ENCODE assay signal across 2 cellular contexts in the genomic region with DNA sequence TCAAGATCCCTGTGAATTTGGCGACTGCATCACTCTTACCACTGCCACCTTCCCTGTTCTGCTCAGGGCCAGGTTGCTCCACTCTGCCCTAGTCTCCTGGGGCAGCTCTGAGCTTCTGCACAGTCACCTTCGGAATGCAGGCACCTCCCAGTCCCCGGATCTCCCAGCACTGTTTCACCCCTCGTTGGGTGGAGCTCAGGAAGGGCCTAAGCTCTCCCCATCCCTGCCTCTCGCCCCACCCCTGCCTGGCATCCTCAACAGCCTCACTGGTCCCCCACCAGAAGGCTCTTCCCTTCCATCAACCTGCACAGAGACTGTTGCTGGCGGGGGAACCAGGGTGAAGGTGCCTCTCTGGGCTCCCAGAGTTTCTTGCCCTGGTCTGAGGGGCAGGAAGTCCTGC.
A peak's percentile ranks its signal among the peaks of the same experiment; 100 is the strongest.
TF ChIP-seq lines count a peak whose summit lies in the region.

No MANE protein-coding gene starts in this region.

TF ChIP-seq in HEK293, 187 proteins besides CTCF, POLR2A, EP300 and RAD21:
- TF ChIP-seq ZNF132 (tag by site-specific recombination; IDR thresholded peaks at IDR 0.05; ENCODE audit: borderline replicate concordance), result no peak
- TF ChIP-seq KLF1 (tag by site-specific recombination; IDR thresholded peaks at IDR 0.05), result peak; percentile 93
- TF ChIP-seq ZNF341 (tag by site-specific recombination; IDR thresholded peaks at IDR 0.05; ENCODE audit: low read depth), result 0 out of 2 replicates have a peak, but pooled peaks have one; percentile 10

TF ChIP-seq in H1, 55 proteins besides CTCF, POLR2A, EP300 and RAD21:
- TF ChIP-seq SP1 (IDR thresholded peaks at IDR 0.05; ENCODE audit: low read depth, low read length) (no peak), MAX (IDR thresholded peaks at IDR 0.05) (no peak), MAFK (IDR thresholded peaks at IDR 0.05; ENCODE audit: low read depth, low read length) (no peak), GTF2F1 (IDR thresholded peaks at IDR 0.05; ENCODE audit: borderline replicate concordance, low read depth, low read length) (no peak), TAF7 (optimal IDR thresholded peaks at IDR 0.05; ENCODE audit: borderline replicate concordance, low read depth, low read length) (no peak), JUN (IDR thresholded peaks at IDR 0.05; ENCODE audit: low read depth, low read length) (no peak), POU5F1 (IDR thresholded peaks at IDR 0.05; ENCODE audit: low read depth, low read length) (no peak), JUND (IDR thresholded peaks at IDR 0.05; ENCODE audit: low read length) (no peak), RFX5 (IDR thresholded peaks at IDR 0.05; ENCODE audit: borderline replicate concordance, low read depth, low read length) (no peak)
TF ChIP-seq in H1: peak in this region for 0.
